Comparison of ENCODE assay signal across 1 cellular context in the genomic region with DNA sequence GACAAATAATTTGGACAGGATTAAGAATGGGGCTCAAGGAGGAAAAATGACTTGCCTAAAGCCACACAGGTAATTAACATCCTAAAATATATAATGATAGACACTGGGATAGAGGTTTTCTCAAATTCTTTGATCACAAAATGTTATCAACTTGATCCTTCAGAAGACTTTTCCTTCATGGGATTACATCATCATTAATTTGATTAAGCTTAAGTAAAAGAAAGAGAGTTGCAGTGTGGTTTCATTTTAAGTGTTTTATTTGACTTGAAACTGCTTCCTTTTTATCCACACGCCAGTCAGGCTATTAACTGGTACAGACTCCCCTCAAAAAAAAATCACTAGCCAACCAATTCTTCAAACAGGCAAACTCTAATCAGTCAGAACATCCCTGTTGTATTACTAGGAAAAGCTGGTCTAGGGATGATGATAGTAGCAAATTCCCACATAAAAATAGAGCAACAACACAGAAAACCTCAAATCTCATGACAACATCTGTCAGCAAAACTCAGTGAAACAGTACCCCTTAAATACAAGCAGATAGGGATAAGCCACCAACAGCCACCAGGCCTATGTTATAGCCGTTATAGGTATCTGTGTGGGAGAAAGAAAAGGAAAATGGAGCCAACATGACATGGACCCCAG.
TF ChIP-seq lines count a peak whose summit lies in the region.

No MANE protein-coding gene starts in this region.

TF ChIP-seq in H1, 55 proteins besides CTCF, POLR2A, EP300 and RAD21:
- TF ChIP-seq, protein P1, sequence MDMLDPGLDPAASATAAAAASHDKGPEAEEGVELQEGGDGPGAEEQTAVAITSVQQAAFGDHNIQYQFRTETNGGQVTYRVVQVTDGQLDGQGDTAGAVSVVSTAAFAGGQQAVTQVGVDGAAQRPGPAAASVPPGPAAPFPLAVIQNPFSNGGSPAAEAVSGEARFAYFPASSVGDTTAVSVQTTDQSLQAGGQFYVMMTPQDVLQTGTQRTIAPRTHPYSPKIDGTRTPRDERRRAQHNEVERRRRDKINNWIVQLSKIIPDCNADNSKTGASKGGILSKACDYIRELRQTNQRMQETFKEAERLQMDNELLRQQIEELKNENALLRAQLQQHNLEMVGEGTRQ (IDR thresholded peaks at IDR 0.05; ENCODE audit: low read length), result no peak
- no peak for TF ChIP-seq ASH2L (IDR thresholded peaks at IDR 0.05; ENCODE audit: low read length)
- TF ChIP-seq SAP30 (IDR thresholded peaks at IDR 0.05; ENCODE audit: insufficient read depth, insufficient replicate concordance, low read length), result no peak
- TF ChIP-seq PHF8 (conservative IDR thresholded peaks at IDR 0.05; ENCODE audit: low read depth, low read length), result no peak
- no peak for TF ChIP-seq POU5F1 (IDR thresholded peaks at IDR 0.05; ENCODE audit: low read depth, low read length)
- no peak for TF ChIP-seq TBP (IDR thresholded peaks at IDR 0.05; ENCODE audit: low read depth, low read length)
- no peak for TF ChIP-seq SIRT6 (IDR thresholded peaks at IDR 0.05; ENCODE audit: low read length)
- no peak for TF ChIP-seq NANOG (IDR thresholded peaks at IDR 0.05; ENCODE audit: insufficient read depth, low read depth, low read length, poor library complexity, severe bottlenecking)
- no peak for TF ChIP-seq GTF2F1 (IDR thresholded peaks at IDR 0.05; ENCODE audit: borderline replicate concordance, low read depth, low read length)
TF ChIP-seq in H1: peak in this region for 0.
